Comparison of ENCODE assay signal across 8 cellular contexts in the genomic region with DNA sequence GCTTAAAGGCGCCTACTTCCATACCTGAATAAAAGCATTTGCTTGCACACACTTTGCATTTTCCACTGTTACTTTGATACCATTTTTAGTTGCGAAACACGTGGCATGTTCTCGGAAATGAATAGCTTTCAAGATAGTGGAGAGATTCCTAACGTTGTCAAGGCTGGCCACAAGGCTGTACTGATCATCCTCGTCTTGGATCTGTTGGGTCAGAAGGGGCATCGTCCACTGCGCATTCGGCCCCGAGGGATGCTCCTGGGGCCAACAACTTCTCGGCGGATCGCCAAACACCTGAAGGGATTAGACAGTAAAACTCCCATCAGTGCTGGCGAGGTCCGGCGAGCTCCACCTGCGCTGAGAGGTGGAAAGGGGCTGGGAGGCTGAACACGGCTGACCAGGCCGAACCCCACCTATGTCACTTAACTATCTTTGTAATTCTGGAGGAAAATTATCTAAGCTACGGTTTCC. TPM values are rescaled to one million over a fixed set of nuclear protein-coding genes. Genes with fewer than 3 reads are reported as not detected.
DNase-seq lines count a peak whose midpoint lies in the region; ATAC-seq and TF ChIP-seq lines count a peak whose summit lies in the region.

No MANE protein-coding gene starts in this region.

- peak overlapping the region; percentile 81 for H3K4me3 ChIP-seq in PC-9
- H3K4me3 ChIP-seq in coronary artery, result peak overlapping the region; percentile 95
- H3K4me3 ChIP-seq in mesenchymal stem cell (ENCODE audit: insufficient read depth in 1 of 2, low read depth in 1 of 2, low read length in 2 of 2), result peak overlapping the region; percentile 84 to 97
- H3K4me3 ChIP-seq in urinary bladder (ENCODE audit: low read depth, low read length), result peak overlapping the region; percentile 90

- no peak overlapping the region for H3K23ac ChIP-seq in mesenchymal stem cell (ENCODE audit: low read length in 2 of 2)

- H3K9me2 ChIP-seq in PC-9 (ENCODE audit: insufficient read depth), result no peaks in the 10 kb centered on the region

- H3K27ac ChIP-seq in PC-9 (peak overlapping the region; percentile 73), coronary artery (peak overlapping the region; percentile 67 to 92), mesenchymal stem cell (ENCODE audit: low read length, poor library complexity, severe bottlenecking) (peak overlapping the region; percentile 88), urinary bladder (ENCODE audit: low read depth) (peak overlapping the region; percentile 2)

- POLR2A ChIA-PET in PC-9 (lab: Charles Lee; ENCODE audit: unreplicated experiment), result interaction anchor here (0.5 to 1.4 kb wide), 9 partner anchors 9 to 1474 kb away, joined by 3 to 87 read pairs (median 6); a partner anchor contains a TSS

- peaks cover 73% of the 10 kb centered on the region for H3K79me2 ChIP-seq in PC-9 (ENCODE audit: low read depth)

- H4K20me1 ChIP-seq in PC-9 (ENCODE audit: insufficient read depth), result peaks cover 11% of the 10 kb centered on the region; the same call in 1 of the 2 replicates

- H3K27me3 ChIP-seq in PC-9 (ENCODE audit: insufficient read depth, low read depth) (no peaks in the 10 kb centered on the region), mesenchymal stem cell (ENCODE audit: control insufficient read depth in 1 of 2, insufficient read depth in 1 of 2, low read length in 2 of 2) (no peaks in the 10 kb centered on the region)

- TF ChIP-seq CTCF in PC-9 (conservative IDR thresholded peaks at IDR 0.05), result no peak
- TF ChIP-seq CTCF in coronary artery (IDR thresholded peaks at IDR 0.05), result no peak

- H2BK5ac ChIP-seq in mesenchymal stem cell (ENCODE audit: low read depth, low read length, poor library complexity, severe bottlenecking), result no peak overlapping the region

- H2BK120ac ChIP-seq in mesenchymal stem cell (ENCODE audit: low read depth, low read length), result no peak overlapping the region

- H3K36me3 ChIP-seq in PC-9 (ENCODE audit: low read depth) (peaks cover 31% of the 10 kb centered on the region), mesenchymal stem cell (ENCODE audit: control insufficient read depth in 1 of 2, insufficient read depth in 2 of 2, low read depth in 1 of 2, low read length in 2 of 2) (peaks cover 3 to 31% of the 10 kb centered on the region in 2 experiments), urinary bladder (ENCODE audit: insufficient read depth) (peaks cover 4% of the 10 kb centered on the region)

- no peak overlapping the region for H4K91ac ChIP-seq in mesenchymal stem cell (ENCODE audit: low read length)

- DNase-seq in A172 (ENCODE audit: low spot score) (peak; percentile 34), PC-9 (peak in 1 of 2 experiments; percentile 50), coronary artery (ENCODE audit: low spot score) (no peak), mesenchymal stem cell (peak; percentile 59), OCI-M2 (lab: John Stamatoyannopoulos, UW; ENCODE audit: unreplicated experiment) (no peak)

- CTCF ChIA-PET in PC-9 (lab: Charles Lee), result interaction anchor here (0.9 to 1.9 kb wide), 8 partner anchors 9 to 1012 kb away, joined by 3 to 13 read pairs (median 4); a partner anchor contains a TSS

- H3K4me2 ChIP-seq in PC-9 (peak overlapping the region; percentile 96), mesenchymal stem cell (ENCODE audit: low read length, poor library complexity, severe bottlenecking) (peak overlapping the region; percentile 59)

- H2BK15ac ChIP-seq in mesenchymal stem cell (ENCODE audit: low read depth, poor library complexity, severe bottlenecking), result peak overlapping the region; percentile 63

- no peak overlapping the region for H3K14ac ChIP-seq in mesenchymal stem cell (ENCODE audit: low read length in 2 of 2)

- peaks cover 28% of the 10 kb centered on the region for H3F3A ChIP-seq in PC-9 (ENCODE audit: insufficient read depth, low read depth)

- WGBS in mesenchymal stem cell, result 4% methylated on average over 20 of the region's 20 CpGs
- WGBS in urinary bladder, result 2% methylated on average over 20 of the region's 20 CpGs

- H2AK5ac ChIP-seq in mesenchymal stem cell (ENCODE audit: low read length, severe bottlenecking), result no peak overlapping the region

- no peak overlapping the region for H3K4ac ChIP-seq in mesenchymal stem cell (ENCODE audit: low read depth in 1 of 2, low read length in 2 of 2)

- ATAC-seq in GM18517 (IDR thresholded peaks at IDR 0.05; ENCODE audit: unreplicated experiment) (peak; percentile 17), HG02973 (IDR thresholded peaks at IDR 0.05; ENCODE audit: unreplicated experiment) (peak; percentile 6)

- H4K8ac ChIP-seq in mesenchymal stem cell (ENCODE audit: low read length), result peak overlapping the region; percentile 12

- H3K9ac ChIP-seq in mesenchymal stem cell (ENCODE audit: low read length), result peak overlapping the region; percentile 95

- H3K79me1 ChIP-seq in mesenchymal stem cell (replicated peaks; ENCODE audit: low read length, poor library complexity, severe bottlenecking), result peaks cover 5% of the 10 kb centered on the region

- H2AFZ ChIP-seq in PC-9 (peak overlapping the region; percentile 88), mesenchymal stem cell (ENCODE audit: low read depth, low read length) (peak overlapping the region; percentile 15)

- intact Hi-C loops in PC-9 (cut with micrococcal nuclease; ENCODE audit: unreplicated experiment), result loop anchor here (1.0 to 10.0 kb wide), 6 partner anchors 10 to 1474 kb away; a partner anchor contains a TSS

- H3K9me3 ChIP-seq in PC-9 (ENCODE audit: insufficient read depth, low read depth), result no peaks in the 10 kb centered on the region
- no peaks in the 10 kb centered on the region for H3K9me3 ChIP-seq in mesenchymal stem cell (ENCODE audit: control insufficient read depth, low read length)

- BruUV-seq in PC-9 (replicated peaks; lab: Mats Ljungman, UMichigan), result TSS peak; percentile 46

- H3K4me1 ChIP-seq in PC-9 (replicated peaks; ENCODE audit: insufficient read depth) (peaks cover 36% of the 10 kb centered on the region), mesenchymal stem cell (ENCODE audit: control insufficient read depth, insufficient read depth, low read depth, low read length) (peaks cover 2% of the 10 kb centered on the region), urinary bladder (ENCODE audit: insufficient read depth) (no peaks in the 10 kb centered on the region)

- no peak overlapping the region for H2BK12ac ChIP-seq in mesenchymal stem cell (ENCODE audit: low read length in 2 of 2)

- peak overlapping the region; percentile 4 to 77 for H3K18ac ChIP-seq in mesenchymal stem cell (ENCODE audit: low read depth in 1 of 2, low read length in 2 of 2)

RNA-seq across cellular contexts. Expression of a gene that starts 0.6 kb away (rescaled TPM):
- total RNA-seq in A172 (2014; rRNA removed; shearing (Covaris generic)), result 35.8 and 40.6 TPM in 2 replicates
- total RNA-seq in PC-9 (2021) (43.8 and 63.0 TPM in 2 replicates), urinary bladder (40.7 TPM)
- 26.1 TPM for polyA plus RNA-seq in mesenchymal stem cell (2013, experiment 1 of 2)
- polyA plus RNA-seq in mesenchymal stem cell (2013, experiment 2 of 2), result 28.5 TPM
- 20.0 TPM for polyA plus RNA-seq in urinary bladder

RNA-seq across cellular contexts. Expression of a gene that starts 0.8 kb away (rescaled TPM):
- 91.9 and 128 TPM in 2 replicates for total RNA-seq in A172 (2014; rRNA removed; shearing (Covaris generic))
- total RNA-seq in PC-9 (2021) (71.9 and 73.4 TPM in 2 replicates), urinary bladder (36.7 TPM)
- polyA plus RNA-seq in mesenchymal stem cell (2013, experiment 1 of 2), result 25.6 TPM
- polyA plus RNA-seq in mesenchymal stem cell (2013, experiment 2 of 2), result 24.6 TPM
- polyA plus RNA-seq in urinary bladder, result 19.3 TPM

RNA-seq across cellular contexts. Expression of a gene that starts 14.7 kb away (rescaled TPM):
- total RNA-seq in A172 (2014; rRNA removed; shearing (Covaris generic)), result 36.1 and 53.1 TPM in 2 replicates
- total RNA-seq in PC-9 (2021) (111 and 128 TPM in 2 replicates), urinary bladder (48.9 TPM)
- polyA plus RNA-seq in mesenchymal stem cell (2013, experiment 1 of 2), result 44.8 TPM
- 43.8 TPM for polyA plus RNA-seq in mesenchymal stem cell (2013, experiment 2 of 2)
- polyA plus RNA-seq in urinary bladder, result 38.1 TPM

Comparison
In these comparisons a context has a peak if more than half of its experiments do, and no peak if none do; other contexts are left out.
1. DNase-seq: peak in A172 (single experiment) and mesenchymal stem cell (single experiment); none in coronary artery (single experiment) and OCI-M2 (single experiment).
2. H3K27ac ChIP-seq: peak in every context shown above with its lines; median percentile 88 in mesenchymal stem cell; 80 in coronary artery; 73 in PC-9; 2 in urinary bladder.
3. Peak in every context shown above with its lines, with median percentiles within 50 percentile points of each other: H3K4me3 ChIP-seq.